Comparison of ENCODE assay signal across 16 cellular contexts in the genomic region with DNA sequence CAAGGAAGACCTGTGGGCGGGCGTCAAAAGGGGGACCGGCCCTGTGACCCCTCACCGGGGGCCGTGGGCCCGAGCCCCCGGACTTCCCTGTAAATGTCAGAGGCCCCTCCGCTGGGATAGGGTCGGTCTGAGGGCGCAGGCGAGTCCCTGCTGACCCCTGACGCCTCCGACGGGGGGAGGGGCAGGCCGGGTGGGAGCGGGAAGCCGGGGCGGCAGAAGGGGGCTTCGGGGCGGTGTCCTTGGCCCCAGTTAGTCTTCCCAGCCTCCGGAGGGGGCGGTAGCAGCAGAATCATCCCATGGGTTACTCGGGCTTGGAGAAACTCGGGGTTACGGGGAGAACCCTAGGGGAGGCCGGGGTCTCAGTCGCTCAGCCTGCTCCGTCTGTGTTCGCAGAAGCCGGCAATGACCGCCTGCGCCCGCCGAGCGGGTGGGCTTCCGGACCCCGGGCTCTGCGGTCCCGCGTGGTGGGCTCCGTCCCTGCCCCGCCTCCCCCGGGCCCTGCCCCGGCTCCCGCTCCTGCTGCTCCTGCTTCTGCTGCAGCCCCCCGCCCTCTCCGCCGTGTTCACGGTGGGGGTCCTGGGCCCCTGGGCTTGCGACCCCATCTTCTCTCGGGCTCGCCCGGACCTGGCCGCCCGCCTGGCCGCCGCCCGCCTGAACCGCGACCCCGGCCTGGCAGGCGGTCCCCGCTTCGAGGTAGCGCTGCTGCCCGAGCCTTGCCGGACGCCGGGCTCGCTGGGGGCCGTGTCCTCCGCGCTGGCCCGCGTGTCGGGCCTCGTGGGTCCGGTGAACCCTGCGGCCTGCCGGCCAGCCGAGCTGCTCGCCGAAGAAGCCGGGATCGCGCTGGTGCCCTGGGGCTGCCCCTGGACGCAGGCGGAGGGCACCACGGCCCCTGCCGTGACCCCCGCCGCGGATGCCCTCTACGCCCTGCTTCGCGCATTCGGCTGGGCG. TPM values are rescaled to one million over a fixed set of nuclear protein-coding genes. Genes with fewer than 3 reads are reported as not detected.
DNase-seq lines count a peak whose midpoint lies in the region; ATAC-seq and TF ChIP-seq lines count a peak whose summit lies in the region.
"Had no signal": no experiment of that assay in that cellular context is flagged by ENCODE, and none has a peak within 500 bp of the region (broad histone marks: within the 10 kb centered on the region; RNA-seq: fewer than 3 reads in every experiment).

No MANE protein-coding gene starts in this region.

- DNase-seq in RWPE2 (ENCODE audit: low spot score), result peak; percentile 57
- DNase-seq in right cardiac atrium, result no peak
- DNase-seq in posterior vena cava (ENCODE audit: low spot score), result peak; percentile 78
- DNase-seq in HFFc6, result no peak
- no peak for DNase-seq in NCI-H446 (lab: John Stamatoyannopoulos, UW)
- DNase-seq: activated CD4-positive, CD25-positive, alpha-beta regulatory T cell; activated naive CD4-positive, alpha-beta T cell treated with anti-CD3 and anti-CD28 coated beads, Interleukin-2, amount 10 ng/mL, durations not matched to agents 7 days and 5 days; CD4-positive, alpha-beta T cell; colonic mucosa; GOT3; NCI-H2171 treated with DMSO at 0.1 percent for 48 hours; stimulated activated CD4-positive, alpha-beta T cell treated with anti-CD3 and anti-CD28 coated beads, Interleukin-2, amount 100 ng/mL, for 24 hours had no signal

- H3K36me3 ChIP-seq in BLaER1, result no peaks in the 10 kb centered on the region
- H3K36me3 ChIP-seq in RWPE2 (ENCODE audit: low read depth), result no peaks in the 10 kb centered on the region
- H3K36me3 ChIP-seq: colonic mucosa had no signal

- H3K27me3 ChIP-seq in BLaER1, result peaks cover 51% of the 10 kb centered on the region
- peaks cover 18% of the 10 kb centered on the region for H3K27me3 ChIP-seq in RWPE2 (ENCODE audit: insufficient read depth, poor library complexity, severe bottlenecking)
- no peaks in the 10 kb centered on the region for H3K27me3 ChIP-seq in right cardiac atrium (ENCODE audit: control insufficient read depth, insufficient read depth)

- no peak overlapping the region for H3K4me3 Mint-ChIP-seq in HFFc6

- H3K4me3 ChIP-seq in BLaER1, result 0 out of 2 replicates have a peak overlapping the region, but pooled peaks have one; percentile 7
- H3K4me3 ChIP-seq in RWPE2 (ENCODE audit: severe bottlenecking), result no peak overlapping the region
- H3K4me3 ChIP-seq in right cardiac atrium (ENCODE audit: low read length), result peak overlapping the region; percentile 35
- H3K4me3 ChIP-seq: colonic mucosa had no signal

- intact Hi-C loops in right cardiac atrium (cut with DNase I), result no loop called here
- intact Hi-C loops in posterior vena cava (cut with DNase I), result no loop called here

- no peak overlapping the region for H3K9ac ChIP-seq in BLaER1

- H3K4me1 ChIP-seq in BLaER1 (peaks cover 15% of the 10 kb centered on the region), RWPE2 (ENCODE audit: insufficient read depth, poor library complexity, severe bottlenecking) (no peaks in the 10 kb centered on the region), right cardiac atrium (ENCODE audit: control insufficient read depth, insufficient read depth, low read length) (no peaks in the 10 kb centered on the region)

- no peak overlapping the region for H3K27ac Mint-ChIP-seq in HFFc6
- H3K27ac Mint-ChIP-seq: CD4-positive, alpha-beta T cell had no signal

- H3K4me1 Mint-ChIP-seq in HFFc6 (ENCODE audit: low read depth), result peaks cover 24% of the 10 kb centered on the region

- H3K27me3 Mint-ChIP-seq in HFFc6 (ENCODE audit: insufficient read depth), result peaks cover 35% of the 10 kb centered on the region

- no peaks in the 10 kb centered on the region for H3K36me3 Mint-ChIP-seq in HFFc6 (ENCODE audit: low read depth)
- H3K36me3 Mint-ChIP-seq: activated naive CD4-positive, alpha-beta T cell treated with anti-CD3 and anti-CD28 coated beads, Interleukin-2, amount 10 ng/mL, durations not matched to agents 7 days and 5 days had no signal

- 6% methylated on average over 98 of the region's 98 CpGs for WGBS in right cardiac atrium

- no peak overlapping the region for H3K27ac ChIP-seq in BLaER1
- no peak overlapping the region for H3K27ac ChIP-seq in RWPE2 (ENCODE audit: poor library complexity, severe bottlenecking)
- no peak overlapping the region for H3K27ac ChIP-seq in right cardiac atrium (ENCODE audit: low read length)
- H3K27ac ChIP-seq: colonic mucosa had no signal

- H3K9me3 Mint-ChIP-seq in HFFc6, result no peaks in the 10 kb centered on the region
- H3K9me3 Mint-ChIP-seq: activated naive CD4-positive, alpha-beta T cell treated with anti-CD3 and anti-CD28 coated beads, Interleukin-2, amount 10 ng/mL, durations not matched to agents 7 days and 5 days; CD4-positive, alpha-beta T cell had no signal

- ATAC-seq in RWPE2 (ENCODE audit: low read depth), result no peak
- peak; percentile 45 to 48 for ATAC-seq in right cardiac atrium
- no peak for ATAC-seq in GM19455 (IDR thresholded peaks at IDR 0.05; ENCODE audit: unreplicated experiment)
- ATAC-seq in GM21423 (IDR thresholded peaks at IDR 0.05; ENCODE audit: unreplicated experiment), result no peak

- H4K20me1 ChIP-seq in BLaER1, result peaks cover 15% of the 10 kb centered on the region; the same call in 1 of the 2 replicates

- peaks cover 6% of the 10 kb centered on the region; the same call in 1 of the 2 replicates for H3K9me3 ChIP-seq in BLaER1
- no peaks in the 10 kb centered on the region for H3K9me3 ChIP-seq in RWPE2 (ENCODE audit: severe bottlenecking)
- no peaks in the 10 kb centered on the region for H3K9me3 ChIP-seq in right cardiac atrium (ENCODE audit: control insufficient read depth, low read length)
- H3K9me3 ChIP-seq: colonic mucosa had no signal

- peak overlapping the region; percentile 57 for H3K4me2 ChIP-seq in BLaER1

- TF ChIP-seq CTCF in RWPE2 (IDR thresholded peaks at IDR 0.05; ENCODE audit: poor library complexity, severe bottlenecking) (no peak), HFFc6 (IDR thresholded peaks at IDR 0.05) (no peak)

RNA-seq across cellular contexts. Expression of a gene that starts 0.5 kb away (rescaled TPM):
- under 1 TPM in 3 of 4 donors, not detected in 1; 0.23 to 0.85 (median 0.31) TPM for total RNA-seq in right cardiac atrium
- 0.09 TPM for polyA plus RNA-seq in right cardiac atrium
- total RNA-seq in posterior vena cava, result not detected
- not detected for total RNA-seq in HFFc6 (2021; fragmentation: NEBNext Ultra II Directional; extraction: Animal tissue kit (Norgen Biotek cat#: 25700))
- total RNA-seq: subcutaneous adipose tissue had no signal

RNA-seq across cellular contexts. Expression of a gene that starts 35.9 kb away (rescaled TPM):
- total RNA-seq in right cardiac atrium, result under 1 TPM; 0.25 to 0.68 (median 0.46) TPM
- 0.54 TPM for polyA plus RNA-seq in right cardiac atrium
- 1 to 10 TPM in 1 of 2 donors, under 1 TPM in 1; 0.48 to 3.3 TPM for total RNA-seq in posterior vena cava
- total RNA-seq in HFFc6 (2021; fragmentation: NEBNext Ultra II Directional; extraction: Animal tissue kit (Norgen Biotek cat#: 25700)), result not detected
- total RNA-seq: CD4-positive, alpha-beta T cell had no signal

Comparison
In these comparisons a context has a peak if more than half of its experiments do, and no peak if none do; other contexts are left out.
1. ATAC-seq: peak in right cardiac atrium (2 of 2); none in RWPE2 (single experiment), GM19455 (single experiment) and GM21423 (single experiment).
2. DNase-seq: peak in RWPE2 (single experiment) and posterior vena cava (single experiment); none in right cardiac atrium (0 of 3), HFFc6 (single experiment) and NCI-H446 (0 of 2).